ENCODE assay signal across 19 cellular contexts in the genomic region with DNA sequence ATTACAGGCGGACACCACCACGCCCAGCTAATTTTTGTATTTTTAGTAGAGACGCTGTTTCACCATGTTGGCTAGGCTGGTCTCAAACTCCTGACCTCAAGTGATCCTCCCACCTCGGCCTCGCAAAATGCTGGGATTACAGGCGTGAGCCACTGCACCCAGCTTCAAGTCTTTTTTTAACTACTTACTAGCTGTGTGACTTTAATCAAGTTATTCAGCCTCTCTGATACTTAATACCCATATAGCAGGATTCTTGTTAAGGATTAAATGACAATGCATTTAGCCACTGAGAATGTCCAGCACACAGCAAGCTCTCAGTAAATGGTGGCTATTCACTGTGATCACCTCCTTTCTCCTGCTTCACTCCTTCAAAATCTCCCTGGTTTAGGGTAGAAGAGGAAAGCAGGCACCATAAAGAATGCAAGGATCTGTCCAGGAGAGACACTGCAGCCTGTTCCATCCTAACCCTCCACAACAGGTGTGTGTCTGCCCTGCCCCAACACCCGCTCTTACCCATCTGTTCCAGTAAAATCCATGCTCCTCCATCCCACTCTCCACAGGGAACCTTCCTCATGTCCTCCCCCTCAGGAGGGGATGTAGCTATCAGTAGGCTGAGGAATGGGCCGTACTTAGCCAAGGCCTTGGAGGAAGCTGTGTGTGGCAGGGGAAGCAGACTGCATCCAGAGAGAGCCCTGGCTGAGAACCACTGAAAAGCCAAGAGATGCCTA.
DNase-seq lines count a peak whose midpoint lies in the region; ATAC-seq and TF ChIP-seq lines count a peak whose summit lies in the region.
"Had no signal": no experiment of that assay in that cellular context is flagged by ENCODE, and none has a peak within 500 bp of the region (broad histone marks: within the 10 kb centered on the region; RNA-seq: fewer than 3 reads in every experiment).

No MANE protein-coding gene starts in this region.

- no peak for ATAC-seq in GM19397 (IDR thresholded peaks at IDR 0.05; ENCODE audit: unreplicated experiment)
- no peak for ATAC-seq in GM18502 (IDR thresholded peaks at IDR 0.05; ENCODE audit: poor library complexity, unreplicated experiment)
- ATAC-seq: activated CD8-positive, alpha-beta T cell treated with anti-CD3 and anti-CD28 coated beads, Interleukin-2, amount 10 ng/mL, durations not matched to agents 7 days and 5 days; left ventricle myocardium superior had no signal

- no peaks in the 10 kb centered on the region for H3K9me3 Mint-ChIP-seq in chondrocyte (ENCODE audit: low read depth)
- H3K9me3 Mint-ChIP-seq: activated naive CD4-positive, alpha-beta T cell treated with anti-CD3 and anti-CD28 coated beads, Interleukin-2, amount 10 ng/mL, durations not matched to agents 7 days and 5 days; activated T-cell treated with anti-CD3 and anti-CD28 coated beads, Interleukin-2, amount 50 U/mL, for 24 hours; endodermal cell; immature natural killer cell had no signal

- peak; percentile 33 for DNase-seq in activated effector memory CD4-positive, alpha-beta T cell treated with anti-CD3 and anti-CD28 coated beads, Interleukin-2, amount 50 U/mL, for 16 hours
- DNase-seq in activated effector memory CD4-positive, alpha-beta T cell treated with Interleukin-2 at 50 U/mL for 16 hours = no peak
- no peak for DNase-seq in chondrocyte (ENCODE audit: low spot score)
- peak; percentile 33 for DNase-seq in myocyte (ENCODE audit: low read depth)
- no peak for DNase-seq in NCI-H128 (lab: John Stamatoyannopoulos, UW; ENCODE audit: unreplicated experiment)
- no peak for DNase-seq in D341Med (ENCODE audit: low spot score)
- DNase-seq: activated CD8-positive, alpha-beta T cell treated with anti-CD3 and anti-CD28 coated beads, Interleukin-2, amount 10 ng/mL, durations not matched to agents 7 days and 5 days; activated naive CD4-positive, alpha-beta T cell treated with anti-CD3 and anti-CD28 coated beads, Interleukin-2, amount 10 ng/mL, durations not matched to agents 7 days and 5 days; activated T-cell treated with anti-CD3 and anti-CD28 coated beads, Interleukin-2, amount 50 U/mL, for 24 hours; endodermal cell; immature natural killer cell; left ventricle myocardium superior; MV-4-11; NCI-H526; Right ventricle myocardium superior; stomach had no signal

- H3K27ac Mint-ChIP-seq in chondrocyte (ENCODE audit: unreplicated experiment) = peak overlapping the region; percentile 24
- H3K27ac Mint-ChIP-seq: activated CD8-positive, alpha-beta T cell treated with anti-CD3 and anti-CD28 coated beads, Interleukin-2, amount 10 ng/mL, durations not matched to agents 7 days and 5 days; activated naive CD4-positive, alpha-beta T cell treated with anti-CD3 and anti-CD28 coated beads, Interleukin-2, amount 10 ng/mL, durations not matched to agents 7 days and 5 days; activated T-cell treated with anti-CD3 and anti-CD28 coated beads, Interleukin-2, amount 50 U/mL, for 24 hours; CD14-positive monocyte; endodermal cell had no signal

- H3K36me3 Mint-ChIP-seq in chondrocyte (ENCODE audit: low read depth) = peaks cover 1% of the 10 kb centered on the region
- H3K36me3 Mint-ChIP-seq: activated naive CD4-positive, alpha-beta T cell treated with anti-CD3 and anti-CD28 coated beads, Interleukin-2, amount 10 ng/mL, durations not matched to agents 7 days and 5 days; CD14-positive monocyte; immature natural killer cell had no signal

- no peaks in the 10 kb centered on the region for H3K27me3 Mint-ChIP-seq in chondrocyte (ENCODE audit: low read depth)
- H3K27me3 Mint-ChIP-seq: activated naive CD4-positive, alpha-beta T cell treated with anti-CD3 and anti-CD28 coated beads, Interleukin-2, amount 10 ng/mL, durations not matched to agents 7 days and 5 days; activated T-cell treated with anti-CD3 and anti-CD28 coated beads, Interleukin-2, amount 50 U/mL, for 24 hours had no signal

- H3K4me3 Mint-ChIP-seq in chondrocyte (ENCODE audit: unreplicated experiment) = no peak overlapping the region
- H3K4me3 Mint-ChIP-seq: activated CD8-positive, alpha-beta T cell treated with anti-CD3 and anti-CD28 coated beads, Interleukin-2, amount 10 ng/mL, durations not matched to agents 7 days and 5 days; activated naive CD4-positive, alpha-beta T cell treated with anti-CD3 and anti-CD28 coated beads, Interleukin-2, amount 10 ng/mL, durations not matched to agents 7 days and 5 days; activated T-cell treated with anti-CD3 and anti-CD28 coated beads, Interleukin-2, amount 50 U/mL, for 24 hours; CD14-positive monocyte; endodermal cell; immature natural killer cell had no signal

- H3K4me1 Mint-ChIP-seq in chondrocyte (ENCODE audit: low read depth) = peaks cover 27% of the 10 kb centered on the region

- TF ChIP-seq CTCF in chondrocyte (IDR thresholded peaks at IDR 0.05) = no peak

Comparison
In these comparisons a context has a peak if more than half of its experiments do, and no peak if none do; other contexts are left out.
1. DNase-seq: peak in activated effector memory CD4-positive, alpha-beta T cell treated with anti-CD3 and anti-CD28 coated beads, Interleukin-2, amount 50 U/mL, for 16 hours (single experiment) and myocyte (single experiment); none in activated effector memory CD4-positive, alpha-beta T cell treated with Interleukin-2 at 50 U/mL for 16 hours (single experiment), chondrocyte (single experiment), NCI-H128 (single experiment) and D341Med (single experiment).